In the genomic region with DNA sequence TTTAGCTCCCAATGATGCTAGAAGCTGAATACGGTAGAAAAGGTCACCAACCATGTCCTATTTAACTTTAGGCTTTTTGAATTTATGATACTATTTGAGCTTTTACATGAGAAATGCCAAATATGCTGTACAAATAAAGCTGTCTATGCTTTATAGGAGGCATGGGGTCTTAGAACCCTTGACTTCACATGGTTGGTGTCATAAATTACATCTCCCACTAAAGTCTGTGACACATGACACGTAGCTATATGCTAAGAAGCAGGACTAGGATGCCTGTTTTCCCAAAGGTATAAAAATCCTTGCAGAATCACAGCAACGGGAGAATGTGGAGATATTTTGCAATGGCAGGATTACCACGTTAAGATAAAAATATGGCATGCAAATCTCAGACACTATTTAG, we compare ENCODE assay signal across 38 cellular contexts.
"Had no signal": no experiment of that assay in that cellular context is flagged by ENCODE, and none has a peak within 500 bp of the region (broad histone marks: within the 10 kb centered on the region; RNA-seq: fewer than 3 reads in every experiment).

No MANE protein-coding gene starts in this region.

- H3K4me3 Mint-ChIP-seq: activated CD4-positive, alpha-beta memory T cell treated with anti-CD3 and anti-CD28 coated beads, Interleukin-2, amount 10 ng/mL, durations not matched to agents 7 days and 5 days; activated CD4-positive, alpha-beta T cell treated with anti-CD3 and anti-CD28 coated beads for 36 hours; activated CD4-positive, alpha-beta T cell treated with anti-CD3 and anti-CD28 coated beads, Interleukin-2, amount 10 ng/mL, durations not matched to agents 7 days and 5 days; activated CD8-positive, alpha-beta memory T cell treated with anti-CD3 and anti-CD28 coated beads, Interleukin-2, amount 10 ng/mL, durations not matched to agents 7 days and 5 days; activated CD8-positive, alpha-beta T cell treated with anti-CD3 and anti-CD28 coated beads, Interleukin-2, amount 10 ng/mL, durations not matched to agents 7 days and 5 days; activated naive CD4-positive, alpha-beta T cell treated with anti-CD3 and anti-CD28 coated beads, Interleukin-2, amount 10 ng/mL, durations not matched to agents 7 days and 5 days; activated naive CD4-positive, alpha-beta T cell treated with anti-CD3 and anti-CD28 coated beads, Interleukin-2, amount 50 U/mL, for 24 hours; activated naive CD8-positive, alpha-beta T cell; activated naive CD8-positive, alpha-beta T cell treated with anti-CD3 and anti-CD28 coated beads, Interleukin-2, amount 10 ng/mL, durations not matched to agents 7 days and 5 days; activated naive CD8-positive, alpha-beta T cell treated with anti-CD3 and anti-CD28 coated beads, Interleukin-2, amount 50 U/mL, for 24 hours; activated T-cell treated with anti-CD3 and anti-CD28 coated beads, Interleukin-2, amount 50 U/mL, for 24 hours; brain; central memory CD8-positive, alpha-beta T cell; T-helper 1 cell treated with Interleukin-12 subunit alpha and Interleukin-12 subunit beta and Interleukin-4 antibody, amounts not matched to agents 30 μg/mL and 1 μg/mL, for 36 hours; T-helper 2 cell treated with Interferon-gamma antibody and Interleukin-4, amounts not matched to agents 5 μg/mL and 100 μg/mL, for 36 hours; WTC11 had no signal

- H3K27me3 Mint-ChIP-seq: activated CD4-positive, alpha-beta memory T cell treated with anti-CD3 and anti-CD28 coated beads, Interleukin-2, amount 10 ng/mL, durations not matched to agents 7 days and 5 days; activated CD4-positive, alpha-beta T cell treated with anti-CD3 and anti-CD28 coated beads for 36 hours; activated CD4-positive, alpha-beta T cell treated with anti-CD3 and anti-CD28 coated beads, Interleukin-2, amount 10 ng/mL, durations not matched to agents 7 days and 5 days; activated CD8-positive, alpha-beta memory T cell treated with anti-CD3 and anti-CD28 coated beads, Interleukin-2, amount 10 ng/mL, durations not matched to agents 7 days and 5 days; activated naive CD4-positive, alpha-beta T cell treated with anti-CD3 and anti-CD28 coated beads, Interleukin-2, amount 10 ng/mL, durations not matched to agents 7 days and 5 days; activated naive CD4-positive, alpha-beta T cell treated with anti-CD3 and anti-CD28 coated beads, Interleukin-2, amount 50 U/mL, for 24 hours; activated naive CD8-positive, alpha-beta T cell; activated naive CD8-positive, alpha-beta T cell treated with anti-CD3 and anti-CD28 coated beads, Interleukin-2, amount 10 ng/mL, durations not matched to agents 7 days and 5 days; activated naive CD8-positive, alpha-beta T cell treated with anti-CD3 and anti-CD28 coated beads, Interleukin-2, amount 50 U/mL, for 24 hours; activated T-cell treated with anti-CD3 and anti-CD28 coated beads, Interleukin-2, amount 50 U/mL, for 24 hours; brain; central memory CD8-positive, alpha-beta T cell had no signal

- FAIRE-seq: bronchial epithelial cell had no signal

- H3K27me3 ChIP-seq: ascending aorta, cardiac muscle cell had no signal

- H3K36me3 Mint-ChIP-seq: activated CD8-positive, alpha-beta memory T cell treated with anti-CD3 and anti-CD28 coated beads, Interleukin-2, amount 10 ng/mL, durations not matched to agents 7 days and 5 days; activated naive CD4-positive, alpha-beta T cell treated with anti-CD3 and anti-CD28 coated beads, Interleukin-2, amount 10 ng/mL, durations not matched to agents 7 days and 5 days; activated naive CD4-positive, alpha-beta T cell treated with anti-CD3 and anti-CD28 coated beads, Interleukin-2, amount 50 U/mL, for 24 hours; activated naive CD8-positive, alpha-beta T cell; activated naive CD8-positive, alpha-beta T cell treated with anti-CD3 and anti-CD28 coated beads, Interleukin-2, amount 10 ng/mL, durations not matched to agents 7 days and 5 days; brain had no signal

- H3K4me1 ChIP-seq: ascending aorta had no signal

- H3K27ac ChIP-seq: ascending aorta, cardiac muscle cell, WERI-Rb-1 had no signal

- H3K36me3 ChIP-seq: ascending aorta, cardiac muscle cell, WERI-Rb-1 had no signal

- H3K27ac Mint-ChIP-seq: activated CD4-positive, alpha-beta memory T cell treated with anti-CD3 and anti-CD28 coated beads, Interleukin-2, amount 10 ng/mL, durations not matched to agents 7 days and 5 days; activated CD4-positive, alpha-beta T cell treated with anti-CD3 and anti-CD28 coated beads for 36 hours; activated CD4-positive, alpha-beta T cell treated with anti-CD3 and anti-CD28 coated beads, Interleukin-2, amount 10 ng/mL, durations not matched to agents 7 days and 5 days; activated CD8-positive, alpha-beta memory T cell treated with anti-CD3 and anti-CD28 coated beads, Interleukin-2, amount 10 ng/mL, durations not matched to agents 7 days and 5 days; activated CD8-positive, alpha-beta T cell treated with anti-CD3 and anti-CD28 coated beads, Interleukin-2, amount 10 ng/mL, durations not matched to agents 7 days and 5 days; activated naive CD4-positive, alpha-beta T cell treated with anti-CD3 and anti-CD28 coated beads, Interleukin-2, amount 10 ng/mL, durations not matched to agents 7 days and 5 days; activated naive CD4-positive, alpha-beta T cell treated with anti-CD3 and anti-CD28 coated beads, Interleukin-2, amount 50 U/mL, for 24 hours; activated naive CD8-positive, alpha-beta T cell; activated naive CD8-positive, alpha-beta T cell treated with anti-CD3 and anti-CD28 coated beads, Interleukin-2, amount 10 ng/mL, durations not matched to agents 7 days and 5 days; activated naive CD8-positive, alpha-beta T cell treated with anti-CD3 and anti-CD28 coated beads, Interleukin-2, amount 50 U/mL, for 24 hours; activated T-cell treated with anti-CD3 and anti-CD28 coated beads, Interleukin-2, amount 50 U/mL, for 24 hours; activated T-helper 2 cell treated with anti-CD3 and anti-CD28 coated beads, Interferon-gamma antibody, Interleukin-2, Interleukin-4, amounts not matched to agents 10 μg/mL and 5 μg/mL and 100 μg/mL, durations not matched to agents 14 hours and 24 hours and 36 hours; brain; T-helper 1 cell treated with Interleukin-12 subunit alpha and Interleukin-12 subunit beta and Interleukin-4 antibody, amounts not matched to agents 30 μg/mL and 1 μg/mL, for 36 hours; T-helper 2 cell treated with Interferon-gamma antibody and Interleukin-4, amounts not matched to agents 5 μg/mL and 100 μg/mL, for 36 hours; WTC11 had no signal

- H3K4me1 Mint-ChIP-seq: activated CD4-positive, alpha-beta memory T cell treated with anti-CD3 and anti-CD28 coated beads, Interleukin-2, amount 10 ng/mL, durations not matched to agents 7 days and 5 days; activated CD4-positive, alpha-beta T cell treated with anti-CD3 and anti-CD28 coated beads for 36 hours; activated CD4-positive, alpha-beta T cell treated with anti-CD3 and anti-CD28 coated beads, Interleukin-2, amount 10 ng/mL, durations not matched to agents 7 days and 5 days; activated CD8-positive, alpha-beta memory T cell treated with anti-CD3 and anti-CD28 coated beads, Interleukin-2, amount 10 ng/mL, durations not matched to agents 7 days and 5 days; activated naive CD4-positive, alpha-beta T cell treated with anti-CD3 and anti-CD28 coated beads, Interleukin-2, amount 10 ng/mL, durations not matched to agents 7 days and 5 days; activated naive CD4-positive, alpha-beta T cell treated with anti-CD3 and anti-CD28 coated beads, Interleukin-2, amount 50 U/mL, for 24 hours; activated naive CD8-positive, alpha-beta T cell treated with anti-CD3 and anti-CD28 coated beads, Interleukin-2, amount 10 ng/mL, durations not matched to agents 7 days and 5 days; activated naive CD8-positive, alpha-beta T cell treated with anti-CD3 and anti-CD28 coated beads, Interleukin-2, amount 50 U/mL, for 24 hours; central memory CD8-positive, alpha-beta T cell had no signal

- H3K4me3 ChIP-seq: ascending aorta, cardiac muscle cell had no signal

- H3K9me3 ChIP-seq: ascending aorta had no signal

- DNase-seq: activated CD4-positive, alpha-beta memory T cell treated with anti-CD3 and anti-CD28 coated beads, Interleukin-2, amount 10 ng/mL, durations not matched to agents 7 days and 5 days; activated CD4-positive, alpha-beta T cell treated with anti-CD3 and anti-CD28 coated beads for 1 hour; activated CD4-positive, alpha-beta T cell treated with anti-CD3 and anti-CD28 coated beads for 36 hours; activated CD4-positive, alpha-beta T cell treated with anti-CD3 and anti-CD28 coated beads for 48 hours; activated CD4-positive, alpha-beta T cell treated with anti-CD3 and anti-CD28 coated beads, Interleukin-2, amount 10 ng/mL, durations not matched to agents 7 days and 5 days; activated CD4-positive, alpha-beta T cell treated with anti-CD3 and anti-CD28 coated beads, Interleukin-2, amount 50 U/mL, for 48 hours; activated CD4-positive, CD25-positive, alpha-beta regulatory T cell; activated CD8-positive, alpha-beta memory T cell treated with anti-CD3 and anti-CD28 coated beads for 24 hours; activated CD8-positive, alpha-beta memory T cell treated with anti-CD3 and anti-CD28 coated beads, Interleukin-2, amount 10 ng/mL, durations not matched to agents 7 days and 5 days; activated CD8-positive, alpha-beta memory T cell treated with anti-CD3 and anti-CD28 coated beads, Interleukin-2, amount 50 U/mL, for 48 hours; activated CD8-positive, alpha-beta T cell treated with anti-CD3 and anti-CD28 coated beads, Interleukin-2, amount 10 ng/mL, durations not matched to agents 7 days and 5 days; activated effector memory CD4-positive, alpha-beta T cell treated with Interleukin-2 at 50 U/mL for 16 hours; activated gamma-delta T cell; activated naive CD4-positive, alpha-beta T cell treated with anti-CD3 and anti-CD28 coated beads, Interleukin-2, amount 10 ng/mL, durations not matched to agents 7 days and 5 days; activated naive CD4-positive, alpha-beta T cell treated with Interleukin-2 at 50 U/mL for 16 hours; activated naive CD8-positive, alpha-beta T cell treated with anti-CD3 and anti-CD28 coated beads, Interleukin-2, amount 10 ng/mL, durations not matched to agents 7 days and 5 days; activated naive CD8-positive, alpha-beta T cell treated with anti-CD3 and anti-CD28 coated beads, Interleukin-2, amount 50 U/mL, for 24 hours; activated T-cell treated with anti-CD3 and anti-CD28 coated beads, Interleukin-2, amount 50 U/mL, for 24 hours; activated T-cell treated with anti-CD3 and anti-CD28 coated beads, Interleukin-2, amount 50 U/mL, for 48 hours; amygdala; anterior cingulate cortex; caudate nucleus; cerebellar nuclear complex; T-helper 1 cell; T-helper 2 cell; T-helper 9 cell; WERI-Rb-1 had no signal

- H3K9me3 Mint-ChIP-seq: activated CD4-positive, alpha-beta T cell treated with anti-CD3 and anti-CD28 coated beads, Interleukin-2, amount 10 ng/mL, durations not matched to agents 7 days and 5 days; activated naive CD4-positive, alpha-beta T cell treated with anti-CD3 and anti-CD28 coated beads, Interleukin-2, amount 10 ng/mL, durations not matched to agents 7 days and 5 days; activated naive CD4-positive, alpha-beta T cell treated with anti-CD3 and anti-CD28 coated beads, Interleukin-2, amount 50 U/mL, for 24 hours; activated naive CD8-positive, alpha-beta T cell treated with anti-CD3 and anti-CD28 coated beads, Interleukin-2, amount 10 ng/mL, durations not matched to agents 7 days and 5 days; brain; T-helper 1 cell treated with Interleukin-12 subunit alpha and Interleukin-12 subunit beta and Interleukin-4 antibody, amounts not matched to agents 30 μg/mL and 1 μg/mL, for 36 hours had no signal
